ENCODE assay signal across 8 cellular contexts in genomic region chr2:65823511-65823910, GRCh38.
"Had no signal": no experiment of that assay in that cellular context is flagged by ENCODE, and none has a peak within 500 bp of the region (broad histone marks: within the 10 kb centered on the region; RNA-seq: fewer than 3 reads in every experiment).

No MANE protein-coding gene starts in this region.

- DNase-seq: H9, HCEC 1CT, IMR-90 had no signal

- FAIRE-seq: H1, H54, HTR-8/SVneo, K562 had no signal

- H3K4me3 ChIP-seq: GM23338, K562 had no signal
